8 cellular contexts compared by ENCODE assay signal in genomic region chr5:32711693-32712462, GRCh38. TPM values are rescaled to one million over a fixed set of nuclear protein-coding genes. Genes with fewer than 3 reads are reported as not detected.
DNase-seq lines count a peak whose midpoint lies in the region; ATAC-seq and TF ChIP-seq lines count a peak whose summit lies in the region.

No MANE protein-coding gene starts in this region.

- H3K4me3 ChIP-seq in thyroid gland (replicated peaks in 1 of 3) (peak overlapping the region; percentile 9 to 60 (median 48)), OCI-LY7 (ENCODE audit: low read depth, low read length, poor library complexity, severe bottlenecking) (no peak overlapping the region)

- H3K4me1 Mint-ChIP-seq in activated CD4-positive, alpha-beta T cell treated with anti-CD3 and anti-CD28 coated beads, Interleukin-2, amount 10 ng/mL, durations not matched to agents 24 days and 14 days: peaks cover 21% of the 10 kb centered on the region
- H3K4me1 Mint-ChIP-seq in brain: peaks cover 37% of the 10 kb centered on the region

- H3K27me3 ChIP-seq in thyroid gland: no peaks in the 10 kb centered on the region

- H3K27me3 Mint-ChIP-seq in activated CD4-positive, alpha-beta T cell treated with anti-CD3 and anti-CD28 coated beads, Interleukin-2, amount 10 ng/mL, durations not matched to agents 24 days and 14 days: peaks cover 74% of the 10 kb centered on the region
- peaks cover 91% of the 10 kb centered on the region for H3K27me3 Mint-ChIP-seq in brain

- H3K9me3 ChIP-seq in thyroid gland: no peaks in the 10 kb centered on the region
- H3K9me3 ChIP-seq in OCI-LY7 (ENCODE audit: low read length): no peaks in the 10 kb centered on the region

- DNase-seq in activated CD4-positive, alpha-beta T cell treated with anti-CD3 and anti-CD28 coated beads, Interleukin-2, amount 10 ng/mL, durations not matched to agents 24 days and 14 days: no peak
- DNase-seq in activated CD4-positive, alpha-beta T cell treated with anti-CD3 and anti-CD28 coated beads, Interleukin-2, amount 50 U/mL, for 1 hour: no peak
- DNase-seq in left colon: peak in 1 of 2 donors; percentile 20
- peak; percentile 50 to 62 for DNase-seq in thyroid gland
- DNase-seq in OCI-LY7 (ENCODE audit: low spot score): no peak
- DNase-seq in NCI-H2029 (lab: John Stamatoyannopoulos, UW): no peak
- no peak for DNase-seq in NOMO-1 (lab: John Stamatoyannopoulos, UW; ENCODE audit: unreplicated experiment in 2 of 2)

- BruUV-seq in OCI-LY7 (replicated peaks; lab: Mats Ljungman, UMichigan): no TSS peak

- H3K27ac Mint-ChIP-seq in activated CD4-positive, alpha-beta T cell treated with anti-CD3 and anti-CD28 coated beads, Interleukin-2, amount 10 ng/mL, durations not matched to agents 24 days and 14 days: no peak overlapping the region
- peak overlapping the region in 4 of 5 experiments; percentile 16 to 94 (median 76) for H3K27ac Mint-ChIP-seq in brain

- intact Hi-C loops in activated CD4-positive, alpha-beta T cell treated with anti-CD3 and anti-CD28 coated beads, Interleukin-2, amount 10 ng/mL, durations not matched to agents 24 days and 14 days (cut with micrococcal nuclease): loop anchor here (5.0 kb wide), 2 partner anchors 590 to 1225 kb away; partner anchors contain the start of gene RXFP3
- intact Hi-C loops in left colon (cut with DNase I, micrococcal nuclease): no loop called here
- intact Hi-C loops in thyroid gland (cut with DNase I): loop anchor here (5.0 kb wide), 1 partner anchor 135 kb away; no protein-coding TSS in a partner anchor
- intact Hi-C loops in OCI-LY7 (cut with micrococcal nuclease; ENCODE audit: unreplicated experiment): no loop called here

- H3K4me3 Mint-ChIP-seq in activated CD4-positive, alpha-beta T cell treated with anti-CD3 and anti-CD28 coated beads, Interleukin-2, amount 10 ng/mL, durations not matched to agents 24 days and 14 days: peak overlapping the region; percentile 16
- H3K4me3 Mint-ChIP-seq in brain: peak overlapping the region; percentile 82 to 91 (median 88)

- H3K79me2 ChIP-seq in OCI-LY7 (ENCODE audit: insufficient read depth, low read depth, low read length): no peaks in the 10 kb centered on the region

- H3K4me2 ChIP-seq in OCI-LY7 (ENCODE audit: low read length): no peak overlapping the region

- no peaks in the 10 kb centered on the region for H4K20me1 ChIP-seq in OCI-LY7 (ENCODE audit: insufficient read depth, low read length)

- H3K4me1 ChIP-seq in thyroid gland: peaks cover 13 to 21% of the 10 kb centered on the region in 2 donors
- no peaks in the 10 kb centered on the region for H3K4me1 ChIP-seq in OCI-LY7 (ENCODE audit: insufficient read depth, low read length, poor library complexity, severe bottlenecking)

- H3K36me3 ChIP-seq in thyroid gland (no peaks in the 10 kb centered on the region), OCI-LY7 (ENCODE audit: insufficient read depth, low read length) (no peaks in the 10 kb centered on the region)

- POLR2A ChIA-PET in OCI-LY7 (lab: Charles Lee): no interaction called here

- CTCF ChIA-PET in OCI-LY7 (lab: Charles Lee; ENCODE audit: unreplicated experiment): no interaction called here

- peaks cover 5% of the 10 kb centered on the region for H3K9me3 Mint-ChIP-seq in activated CD4-positive, alpha-beta T cell treated with anti-CD3 and anti-CD28 coated beads, Interleukin-2, amount 10 ng/mL, durations not matched to agents 24 days and 14 days
- peaks cover 0 to 6% (median 3%) of the 10 kb centered on the region in 5 experiments for H3K9me3 Mint-ChIP-seq in brain

- ATAC-seq in left colon: peak; percentile 32

- H3K9me2 ChIP-seq in OCI-LY7 (ENCODE audit: insufficient read depth, low read length): no peaks in the 10 kb centered on the region

- H3K36me3 Mint-ChIP-seq in activated CD4-positive, alpha-beta T cell treated with anti-CD3 and anti-CD28 coated beads, Interleukin-2, amount 10 ng/mL, durations not matched to agents 24 days and 14 days (ENCODE audit: low read depth): peaks cover 3% of the 10 kb centered on the region
- H3K36me3 Mint-ChIP-seq in brain: no peaks in the 10 kb centered on the region

- TF ChIP-seq POLR2A in thyroid gland (IDR thresholded peaks at IDR 0.05): no peak

- peak overlapping the region in 2 of 3 donors; percentile 87 to 95 for H3K27ac ChIP-seq in thyroid gland
- no peak overlapping the region for H3K27ac ChIP-seq in OCI-LY7 (ENCODE audit: low read depth, low read length, poor library complexity, severe bottlenecking)

- H2AFZ ChIP-seq in OCI-LY7 (ENCODE audit: low read length): no peak overlapping the region

- 1 to 2% methylated on average over 27 to 42 of the region's 75 CpGs for WGBS in thyroid gland, 2 donors

- TF ChIP-seq CTCF in brain (conservative IDR thresholded peaks at IDR 0.05) (no peak), thyroid gland (IDR thresholded peaks at IDR 0.05) (no peak), OCI-LY7 (conservative IDR thresholded peaks at IDR 0.05; ENCODE audit: low read length) (no peak)

RNA-seq across cellular contexts. Expression of gene NPR3, which starts 0.8 kb away (rescaled TPM):
- 0.07 TPM in 1 of 2 replicates, not detected in the other for total RNA-seq in activated CD4-positive, alpha-beta T cell treated with anti-CD3 and anti-CD28 coated beads, Interleukin-2, amount 10 ng/mL, durations not matched to agents 24 days and 14 days
- 0.17 TPM for polyA plus RNA-seq in brain (ENCODE audit: insufficient read depth, low read depth, low replicate concordance)
- total RNA-seq in left colon (1 to 10 TPM in 1 of 2 donors, under 1 TPM in 1; 0.58 to 3.7 TPM), thyroid gland (10 to 100 TPM; 25.4 to 45.1 (median 31.5) TPM), OCI-LY7 (2022) (not detected in 2 replicates)
- not detected in 2 replicates for total RNA-seq in OCI-LY7 (2014; rRNA removed; shearing (Covaris generic))

Comparison
In these comparisons a context has a peak if more than half of its experiments do, and no peak if none do; other contexts are left out.
1. DNase-seq: peak in thyroid gland (2 of 2); none in activated CD4-positive, alpha-beta T cell treated with anti-CD3 and anti-CD28 coated beads, Interleukin-2, amount 10 ng/mL, durations not matched to agents 24 days and 14 days (single experiment), activated CD4-positive, alpha-beta T cell treated with anti-CD3 and anti-CD28 coated beads, Interleukin-2, amount 50 U/mL, for 1 hour (single experiment), OCI-LY7 (single experiment), NCI-H2029 (single experiment) and NOMO-1 (0 of 2).
2. RNA of gene NPR3, which starts 0.8 kb away (total RNA-seq): 25.4 to 45.1 TPM in thyroid gland; 0.58 to 3.7 TPM in left colon, 0.07 TPM in activated CD4-positive, alpha-beta T cell treated with anti-CD3 and anti-CD28 coated beads, Interleukin-2, amount 10 ng/mL, durations not matched to agents 24 days and 14 days and not detected in OCI-LY7; every median in the first group is over 4 times any median in the second.
3. intact Hi-C loops: an anchor here in activated CD4-positive, alpha-beta T cell treated with anti-CD3 and anti-CD28 coated beads, Interleukin-2, amount 10 ng/mL, durations not matched to agents 24 days and 14 days (5.0 kb wide) and thyroid gland (5.0 kb wide); none called in left colon and OCI-LY7.